In genomic region chr17:16938496-16939270, GRCh38 we compare ENCODE assay signal across 1 cellular context.
A peak's percentile ranks its signal among the peaks of the same experiment; 100 is the strongest.
TF ChIP-seq lines count a peak whose summit lies in the region.

No MANE protein-coding gene starts in this region.

TF ChIP-seq in GM12878, 131 proteins besides CTCF, POLR2A, EP300 and RAD21 (continued from another document):
- TF ChIP-seq IRF3 (IDR thresholded peaks at IDR 0.05) (no peak), SIX5 (IDR thresholded peaks at IDR 0.05; ENCODE audit: low read depth, low read length, severe bottlenecking) (no peak), TBL1XR1 (IDR thresholded peaks at IDR 0.05; ENCODE audit: low read depth, low read length) (no peak), MTA3 (IDR thresholded peaks at IDR 0.05; ENCODE audit: borderline replicate concordance, low read length) (no peak), CBX5 (IDR thresholded peaks at IDR 0.05; ENCODE audit: low read depth) (no peak), SMARCA5 (IDR thresholded peaks at IDR 0.05) (no peak), BHLHE40 (IDR thresholded peaks at IDR 0.05; ENCODE audit: borderline replicate concordance in 1 of 2, low read depth in 2 of 2, low read length in 1 of 2) (peak in 1 of 2 experiments; percentile 46; a peak in 1 of 4 replicates), NFXL1 (IDR thresholded peaks at IDR 0.05; ENCODE audit: borderline replicate concordance) (no peak), MYB (IDR thresholded peaks at IDR 0.05; ENCODE audit: borderline replicate concordance, low read depth, low read length) (no peak), LARP7 (IDR thresholded peaks at IDR 0.05) (no peak), ELK1 (IDR thresholded peaks at IDR 0.05; ENCODE audit: low read depth, low read length) (no peak), BRCA1 (IDR thresholded peaks at IDR 0.05; ENCODE audit: low read depth, low read length) (no peak), HDGF (IDR thresholded peaks at IDR 0.05) (no peak), HDAC6 (IDR thresholded peaks at IDR 0.05; ENCODE audit: unreplicated experiment) (no peak), IKZF2 (IDR thresholded peaks at IDR 0.05) (no peak), BCLAF1 (IDR thresholded peaks at IDR 0.05) (no peak), POLR2AphosphoS2 (IDR thresholded peaks at IDR 0.05; ENCODE audit: low read depth, low read length) (0 out of 2 replicates have a peak, but pooled peaks have one; percentile 21), JUNB (IDR thresholded peaks at IDR 0.05) (no peak), REST (IDR thresholded peaks at IDR 0.05; ENCODE audit: low read depth, low read length) (no peak), NRF1 (conservative IDR thresholded peaks at IDR 0.05; ENCODE audit: low read depth, low read length) (no peak), HCFC1 (IDR thresholded peaks at IDR 0.05; ENCODE audit: low read length) (no peak), POU2F2 (IDR thresholded peaks at IDR 0.05; ENCODE audit: borderline replicate concordance, low read depth, low read length) (no peak), FOS (IDR thresholded peaks at IDR 0.05; ENCODE audit: borderline replicate concordance, extremely low read depth, insufficient read length) (no peak)
- TF ChIP-seq, protein P1, sequence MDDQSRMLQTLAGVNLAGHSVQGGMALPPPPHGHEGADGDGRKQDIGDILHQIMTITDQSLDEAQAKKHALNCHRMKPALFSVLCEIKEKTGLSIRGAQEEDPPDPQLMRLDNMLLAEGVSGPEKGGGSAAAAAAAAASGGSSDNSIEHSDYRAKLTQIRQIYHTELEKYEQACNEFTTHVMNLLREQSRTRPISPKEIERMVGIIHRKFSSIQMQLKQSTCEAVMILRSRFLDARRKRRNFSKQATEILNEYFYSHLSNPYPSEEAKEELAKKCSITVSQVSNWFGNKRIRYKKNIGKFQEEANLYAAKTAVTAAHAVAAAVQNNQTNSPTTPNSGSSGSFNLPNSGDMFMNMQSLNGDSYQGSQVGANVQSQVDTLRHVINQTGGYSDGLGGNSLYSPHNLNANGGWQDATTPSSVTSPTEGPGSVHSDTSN (IDR thresholded peaks at IDR 0.05; ENCODE audit: insufficient replicate concordance, low read depth, low read length), result no peak
- TF ChIP-seq, protein P2, sequence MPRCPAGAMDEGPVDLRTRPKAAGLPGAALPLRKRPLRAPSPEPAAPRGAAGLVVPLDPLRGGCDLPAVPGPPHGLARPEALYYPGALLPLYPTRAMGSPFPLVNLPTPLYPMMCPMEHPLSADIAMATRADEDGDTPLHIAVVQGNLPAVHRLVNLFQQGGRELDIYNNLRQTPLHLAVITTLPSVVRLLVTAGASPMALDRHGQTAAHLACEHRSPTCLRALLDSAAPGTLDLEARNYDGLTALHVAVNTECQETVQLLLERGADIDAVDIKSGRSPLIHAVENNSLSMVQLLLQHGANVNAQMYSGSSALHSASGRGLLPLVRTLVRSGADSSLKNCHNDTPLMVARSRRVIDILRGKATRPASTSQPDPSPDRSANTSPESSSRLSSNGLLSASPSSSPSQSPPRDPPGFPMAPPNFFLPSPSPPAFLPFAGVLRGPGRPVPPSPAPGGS (IDR thresholded peaks at IDR 0.05; ENCODE audit: borderline replicate concordance, insufficient read depth, low read depth, low read length, poor library complexity, severe bottlenecking), result peak; percentile 40
- TF ChIP-seq, protein P3, sequence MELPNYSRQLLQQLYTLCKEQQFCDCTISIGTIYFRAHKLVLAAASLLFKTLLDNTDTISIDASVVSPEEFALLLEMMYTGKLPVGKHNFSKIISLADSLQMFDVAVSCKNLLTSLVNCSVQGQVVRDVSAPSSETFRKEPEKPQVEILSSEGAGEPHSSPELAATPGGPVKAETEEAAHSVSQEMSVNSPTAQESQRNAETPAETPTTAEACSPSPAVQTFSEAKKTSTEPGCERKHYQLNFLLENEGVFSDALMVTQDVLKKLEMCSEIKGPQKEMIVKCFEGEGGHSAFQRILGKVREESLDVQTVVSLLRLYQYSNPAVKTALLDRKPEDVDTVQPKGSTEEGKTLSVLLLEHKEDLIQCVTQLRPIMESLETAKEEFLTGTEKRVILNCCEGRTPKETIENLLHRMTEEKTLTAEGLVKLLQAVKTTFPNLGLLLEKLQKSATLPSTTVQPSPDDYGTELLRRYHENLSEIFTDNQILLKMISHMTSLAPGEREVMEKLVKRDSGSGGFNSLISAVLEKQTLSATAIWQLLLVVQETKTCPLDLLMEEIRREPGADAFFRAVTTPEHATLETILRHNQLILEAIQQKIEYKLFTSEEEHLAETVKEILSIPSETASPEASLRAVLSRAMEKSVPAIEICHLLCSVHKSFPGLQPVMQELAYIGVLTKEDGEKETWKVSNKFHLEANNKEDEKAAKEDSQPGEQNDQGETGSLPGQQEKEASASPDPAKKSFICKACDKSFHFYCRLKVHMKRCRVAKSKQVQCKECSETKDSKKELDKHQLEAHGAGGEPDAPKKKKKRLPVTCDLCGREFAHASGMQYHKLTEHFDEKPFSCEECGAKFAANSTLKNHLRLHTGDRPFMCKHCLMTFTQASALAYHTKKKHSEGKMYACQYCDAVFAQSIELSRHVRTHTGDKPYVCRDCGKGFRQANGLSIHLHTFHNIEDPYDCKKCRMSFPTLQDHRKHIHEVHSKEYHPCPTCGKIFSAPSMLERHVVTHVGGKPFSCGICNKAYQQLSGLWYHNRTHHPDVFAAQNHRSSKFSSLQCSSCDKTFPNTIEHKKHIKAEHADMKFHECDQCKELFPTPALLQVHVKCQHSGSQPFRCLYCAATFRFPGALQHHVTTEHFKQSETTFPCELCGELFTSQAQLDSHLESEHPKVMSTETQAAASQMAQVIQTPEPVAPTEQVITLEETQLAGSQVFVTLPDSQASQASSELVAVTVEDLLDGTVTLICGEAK (IDR thresholded peaks at IDR 0.05; ENCODE audit: borderline replicate concordance), result no peak
